8 cellular contexts compared by ENCODE assay signal in the genomic region with DNA sequence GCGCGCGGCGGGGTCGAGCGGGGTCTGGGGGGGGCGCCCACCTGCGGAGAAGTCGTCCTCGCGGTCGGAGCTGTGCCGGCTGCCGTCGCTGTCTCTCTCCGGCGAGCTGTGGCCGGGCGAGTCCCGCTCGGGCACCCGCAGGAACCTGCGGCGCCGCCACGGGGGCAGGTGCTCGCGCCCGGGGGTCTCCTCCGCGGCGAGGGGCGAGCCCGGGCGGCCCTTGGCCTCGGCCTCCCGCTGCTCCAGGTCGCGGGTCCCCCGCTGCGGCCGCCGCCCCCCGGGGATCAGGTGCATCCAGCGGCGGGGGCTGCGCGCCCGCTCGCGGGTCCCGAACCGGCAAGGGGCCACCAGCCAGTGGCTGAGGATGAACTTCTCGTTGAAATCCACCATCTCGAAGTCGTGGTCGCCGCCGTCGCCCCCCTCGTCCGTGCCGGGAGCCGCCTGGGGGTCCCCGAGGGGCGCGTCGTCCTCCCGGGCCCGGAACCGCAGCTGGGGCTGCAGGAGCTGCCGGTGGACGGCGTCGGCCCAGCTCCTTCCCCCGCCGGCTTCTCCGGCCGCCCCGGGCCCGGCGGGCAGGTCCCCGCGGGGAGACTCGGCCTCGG. TPM values are rescaled to one million over a fixed set of nuclear protein-coding genes. Genes with fewer than 3 reads are reported as not detected.
DNase-seq lines count a peak whose midpoint lies in the region; ATAC-seq and TF ChIP-seq lines count a peak whose summit lies in the region.

No MANE protein-coding gene starts in this region.

- H3K27ac ChIP-seq in body of pancreas, result peak overlapping the region in 1 of 4 donors; percentile 51
- no peak overlapping the region for H3K27ac ChIP-seq in ovary

- TF ChIP-seq EP300 in ovary (IDR thresholded peaks at IDR 0.05), result no peak

- H3K9me3 ChIP-seq in body of pancreas, result no peaks in the 10 kb centered on the region
- H3K9me3 ChIP-seq in ovary, result no peaks in the 10 kb centered on the region

- H3K27me3 ChIP-seq in body of pancreas, result peaks cover 0 to 32% of the 10 kb centered on the region in 2 donors
- peaks cover 2% of the 10 kb centered on the region for H3K27me3 ChIP-seq in ovary

- no peak for TF ChIP-seq CTCF in GM13977 (IDR thresholded peaks at IDR 0.05; ENCODE audit: extremely low read depth, insufficient read depth, missing control alignments)
- TF ChIP-seq CTCF in body of pancreas (IDR thresholded peaks at IDR 0.05), result no peak
- TF ChIP-seq CTCF in ovary (IDR thresholded peaks at IDR 0.05), result no peak

- peaks cover 24% of the 10 kb centered on the region for H3K4me1 ChIP-seq in body of pancreas
- peaks cover 3% of the 10 kb centered on the region for H3K4me1 ChIP-seq in ovary (ENCODE audit: insufficient read depth)

- no peaks in the 10 kb centered on the region for H3K36me3 ChIP-seq in body of pancreas (replicated peaks in 1 of 2; ENCODE audit: insufficient read depth in 1 of 2, low read depth in 2 of 2)
- no peaks in the 10 kb centered on the region for H3K36me3 ChIP-seq in ovary

- intact Hi-C loops in body of pancreas (cut with DNase I), result no loop called here
- intact Hi-C loops in ovary (cut with DNase I), result no loop called here

- 1% methylated on average over 70 of the region's 86 CpGs; no CpG with 5 or more reads in 1 of the 2 donors for WGBS in body of pancreas, 2 donors
- 1% methylated on average over 44 to 85 of the region's 86 CpGs for WGBS in ovary, 3 donors

- TF ChIP-seq POLR2A in body of pancreas (IDR thresholded peaks at IDR 0.05) (no peak), ovary (IDR thresholded peaks at IDR 0.05) (no peak)

- DNase-seq in GM13977 (ENCODE audit: low spot score) (peak; percentile 69), body of pancreas (no peak), ovary (no peak), MV-4-11 (lab: John Stamatoyannopoulos, UW) (no peak), NCI-H128 (lab: John Stamatoyannopoulos, UW; ENCODE audit: unreplicated experiment) (no peak), OCI-M2 (lab: John Stamatoyannopoulos, UW; ENCODE audit: unreplicated experiment) (no peak), DMS79 (lab: John Stamatoyannopoulos, UW) (no peak)

- H3K4me3 ChIP-seq in body of pancreas, result no peak overlapping the region
- H3K4me3 ChIP-seq in ovary, result peak overlapping the region; percentile 51

- ATAC-seq in HG02884 (IDR thresholded peaks at IDR 0.05; ENCODE audit: unreplicated experiment) (peak; percentile 23), body of pancreas (peak; percentile 9)

- in situ Hi-C loops in GM13977 (cut with MboI; ENCODE audit: low pct_unique_long_range_greater_than_20kb, low sequenced_read_pairs, unreplicated experiment), result no loop called here

RNA-seq across cellular contexts. Expression of gene BHLHA9, which starts 41.4 kb away (rescaled TPM):
- total RNA-seq in body of pancreas (not detected), ovary (not detected)
- not detected for polyA plus RNA-seq in ovary

RNA-seq across cellular contexts. Expression of gene ABR, which starts 49.1 kb away (rescaled TPM):
- total RNA-seq in body of pancreas, result 10 to 100 TPM; 32.4 to 46.8 TPM
- total RNA-seq in ovary, result 10 to 100 TPM; 25.0 to 94.6 (median 60.2) TPM
- 10 to 100 TPM; 33.3 to 66.7 TPM for polyA plus RNA-seq in ovary

RNA-seq across cellular contexts. Expression of gene TRARG1, which starts 50.6 kb away (rescaled TPM):
- total RNA-seq in body of pancreas (10 to 100 TPM in 1 of 2 donors, 1 to 10 TPM in 1; 1.0 to 23.4 TPM), ovary (under 1 TPM in 2 of 7 donors, not detected in 5; 0.07 to 0.12 TPM)
- under 1 TPM; 0.04 to 0.28 TPM for polyA plus RNA-seq in ovary
